Comparison of ENCODE assay signal across 34 cellular contexts in the genomic region with DNA sequence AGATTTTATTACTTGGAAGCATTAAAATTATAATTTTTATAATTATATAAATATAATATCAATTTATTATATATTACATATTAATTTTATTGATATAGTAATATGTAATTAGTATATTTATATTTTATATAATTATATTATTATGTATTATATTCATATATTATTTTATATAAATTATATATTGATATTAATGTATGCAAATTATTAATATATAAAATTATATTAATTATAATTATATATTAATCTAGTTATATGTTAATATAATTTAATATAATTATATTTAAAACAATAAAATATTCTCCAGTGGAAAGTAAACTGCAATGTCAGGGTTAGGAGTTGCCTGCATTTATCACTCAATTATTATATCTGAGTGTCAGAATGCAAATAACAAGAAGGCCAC. TPM values are rescaled to one million over a fixed set of nuclear protein-coding genes. Genes with fewer than 3 reads are reported as not detected.
"Had no signal": no experiment of that assay in that cellular context is flagged by ENCODE, and none has a peak within 500 bp of the region (broad histone marks: within the 10 kb centered on the region; RNA-seq: fewer than 3 reads in every experiment).

No MANE protein-coding gene starts in this region.

- H3K9me3 Mint-ChIP-seq: activated CD4-positive, alpha-beta memory T cell treated with anti-CD3 and anti-CD28 coated beads for 36 hours; activated CD4-positive, alpha-beta T cell treated with anti-CD3 and anti-CD28 coated beads, Interleukin-2, amount 10 ng/mL, durations not matched to agents 24 days and 14 days; activated naive CD4-positive, alpha-beta T cell treated with anti-CD3 and anti-CD28 coated beads for 36 hours; activated naive CD4-positive, alpha-beta T cell treated with anti-CD3 and anti-CD28 coated beads, Interleukin-2, amount 50 U/mL, for 24 hours; activated naive CD8-positive, alpha-beta T cell treated with anti-CD3 and anti-CD28 coated beads for 36 hours; activated naive CD8-positive, alpha-beta T cell treated with anti-CD3 and anti-CD28 coated beads, Interleukin-2, amount 50 U/mL, for 24 hours; activated T-helper 1 cell treated with anti-CD3 and anti-CD28 coated beads, Interleukin-12 subunit alpha, Interleukin-12 subunit beta, Interleukin-2, Interleukin-4 antibody, amounts not matched to agents 30 ng/mL and 10 ng/mL and 1 ng/mL, durations not matched to agents 14 hours and 24 hours and 36 hours; activated T-helper 2 cell treated with anti-CD3 and anti-CD28 coated beads, Interferon-gamma antibody, Interleukin-2, Interleukin-4, amounts not matched to agents 10 μg/mL and 5 μg/mL and 100 μg/mL, durations not matched to agents 14 hours and 24 hours and 36 hours had no signal

- H3K36me3 ChIP-seq: adrenal gland, colonic mucosa, gastrocnemius medialis, heart left ventricle, WERI-Rb-1 had no signal

- H3K36me3 Mint-ChIP-seq: activated CD4-positive, alpha-beta memory T cell treated with anti-CD3 and anti-CD28 coated beads for 36 hours; activated CD8-positive, alpha-beta memory T cell treated with anti-CD3 and anti-CD28 coated beads, Interleukin-2, amount 10 ng/mL, durations not matched to agents 7 days and 5 days; activated naive CD4-positive, alpha-beta T cell treated with anti-CD3 and anti-CD28 coated beads, Interleukin-2, amount 50 U/mL, for 24 hours; activated naive CD8-positive, alpha-beta T cell treated with anti-CD3 and anti-CD28 coated beads for 36 hours had no signal

- H3K4me1 Mint-ChIP-seq: activated CD4-positive, alpha-beta T cell treated with anti-CD3 and anti-CD28 coated beads for 36 hours; activated CD4-positive, alpha-beta T cell treated with anti-CD3 and anti-CD28 coated beads, Interleukin-2, amount 10 ng/mL, durations not matched to agents 24 days and 14 days; activated CD8-positive, alpha-beta memory T cell treated with anti-CD3 and anti-CD28 coated beads, Interleukin-2, amount 10 ng/mL, durations not matched to agents 7 days and 5 days; activated naive CD4-positive, alpha-beta T cell treated with anti-CD3 and anti-CD28 coated beads, Interleukin-2, amount 50 U/mL, for 24 hours; activated naive CD8-positive, alpha-beta T cell treated with anti-CD3 and anti-CD28 coated beads for 36 hours; activated naive CD8-positive, alpha-beta T cell treated with anti-CD3 and anti-CD28 coated beads, Interleukin-2, amount 50 U/mL, for 24 hours had no signal

- H3K27ac ChIP-seq: adrenal gland, colonic mucosa, gastrocnemius medialis, heart left ventricle, WERI-Rb-1 had no signal

- H3K27me3 ChIP-seq: adrenal gland, body of pancreas, colonic mucosa, gastrocnemius medialis had no signal

- H3K27ac Mint-ChIP-seq: activated CD4-positive, alpha-beta memory T cell treated with anti-CD3 and anti-CD28 coated beads for 36 hours; activated CD4-positive, alpha-beta T cell treated with anti-CD3 and anti-CD28 coated beads for 36 hours; activated CD4-positive, alpha-beta T cell treated with anti-CD3 and anti-CD28 coated beads, Interleukin-2, amount 10 ng/mL, durations not matched to agents 24 days and 14 days; activated CD8-positive, alpha-beta memory T cell treated with anti-CD3 and anti-CD28 coated beads, Interleukin-2, amount 10 ng/mL, durations not matched to agents 7 days and 5 days; activated CD8-positive, alpha-beta T cell treated with anti-CD3 and anti-CD28 coated beads, Interleukin-2, amount 10 ng/mL, durations not matched to agents 7 days and 5 days; activated naive CD4-positive, alpha-beta T cell treated with anti-CD3 and anti-CD28 coated beads for 36 hours; activated naive CD4-positive, alpha-beta T cell treated with anti-CD3 and anti-CD28 coated beads, Interleukin-2, amount 50 U/mL, for 24 hours; activated naive CD8-positive, alpha-beta T cell treated with anti-CD3 and anti-CD28 coated beads for 36 hours; activated naive CD8-positive, alpha-beta T cell treated with anti-CD3 and anti-CD28 coated beads, Interleukin-2, amount 50 U/mL, for 24 hours; activated T-helper 1 cell treated with anti-CD3 and anti-CD28 coated beads, Interleukin-12 subunit alpha, Interleukin-12 subunit beta, Interleukin-2, Interleukin-4 antibody, amounts not matched to agents 30 ng/mL and 10 ng/mL and 1 ng/mL, durations not matched to agents 14 hours and 24 hours and 36 hours; activated T-helper 2 cell treated with anti-CD3 and anti-CD28 coated beads, Interferon-gamma antibody, Interleukin-2, Interleukin-4, amounts not matched to agents 10 μg/mL and 5 μg/mL and 100 μg/mL, durations not matched to agents 14 hours and 24 hours and 36 hours had no signal

- H3K27me3 Mint-ChIP-seq: activated CD4-positive, alpha-beta memory T cell treated with anti-CD3 and anti-CD28 coated beads for 36 hours; activated CD4-positive, alpha-beta T cell treated with anti-CD3 and anti-CD28 coated beads, Interleukin-2, amount 10 ng/mL, durations not matched to agents 24 days and 14 days; activated CD8-positive, alpha-beta memory T cell treated with anti-CD3 and anti-CD28 coated beads, Interleukin-2, amount 10 ng/mL, durations not matched to agents 7 days and 5 days; activated naive CD8-positive, alpha-beta T cell treated with anti-CD3 and anti-CD28 coated beads for 36 hours; activated naive CD8-positive, alpha-beta T cell treated with anti-CD3 and anti-CD28 coated beads, Interleukin-2, amount 50 U/mL, for 24 hours had no signal

- DNase-seq: activated CD4-positive, alpha-beta memory T cell treated with anti-CD3 and anti-CD28 coated beads for 36 hours; activated CD4-positive, alpha-beta T cell treated with anti-CD3 and anti-CD28 coated beads for 36 hours; activated CD4-positive, alpha-beta T cell treated with anti-CD3 and anti-CD28 coated beads, Interleukin-2, amount 10 ng/mL, durations not matched to agents 24 days and 14 days; activated CD4-positive, CD25-positive, alpha-beta regulatory T cell; activated CD4-positive, CD25-positive, alpha-beta regulatory T cell treated with anti-CD3 and anti-CD28 coated beads, Interleukin-2, amount 50 U/mL, for 72 hours; activated CD8-positive, alpha-beta memory T cell treated with anti-CD3 and anti-CD28 coated beads, Interleukin-2, amount 10 ng/mL, durations not matched to agents 7 days and 5 days; activated CD8-positive, alpha-beta memory T cell treated with anti-CD3 and anti-CD28 coated beads, Interleukin-2, amount 50 U/mL, for 4 hours; activated CD8-positive, alpha-beta T cell treated with anti-CD3 and anti-CD28 coated beads, Interleukin-2, amount 10 ng/mL, durations not matched to agents 7 days and 5 days; activated effector memory CD4-positive, alpha-beta T cell treated with anti-CD3 and anti-CD28 coated beads, Interleukin-2, amount 50 U/mL, for 16 hours; activated naive CD4-positive, alpha-beta T cell treated with anti-CD3 and anti-CD28 coated beads for 36 hours; activated naive CD8-positive, alpha-beta T cell treated with anti-CD3 and anti-CD28 coated beads for 36 hours; activated naive CD8-positive, alpha-beta T cell treated with anti-CD3 and anti-CD28 coated beads, Interleukin-2, amount 50 U/mL, for 24 hours; activated T-cell treated with anti-CD3 and anti-CD28 coated beads, Interleukin-2, amount 50 U/mL, for 1 hour; activated T-cell treated with anti-CD3 and anti-CD28 coated beads, Interleukin-2, amount 50 U/mL, for 48 hours; adrenal gland; amygdala; aorta; body of pancreas; caudate nucleus; colonic mucosa; effector CD8-positive, alpha-beta T cell; foreskin fibroblast; gastrocnemius medialis; glutamatergic neuron; heart left ventricle; T-helper 2 cell; WERI-Rb-1 had no signal

- H3K4me3 Mint-ChIP-seq: activated CD4-positive, alpha-beta memory T cell treated with anti-CD3 and anti-CD28 coated beads for 36 hours; activated CD4-positive, alpha-beta T cell treated with anti-CD3 and anti-CD28 coated beads for 36 hours; activated CD4-positive, alpha-beta T cell treated with anti-CD3 and anti-CD28 coated beads, Interleukin-2, amount 10 ng/mL, durations not matched to agents 24 days and 14 days; activated CD8-positive, alpha-beta memory T cell treated with anti-CD3 and anti-CD28 coated beads, Interleukin-2, amount 10 ng/mL, durations not matched to agents 7 days and 5 days; activated CD8-positive, alpha-beta T cell treated with anti-CD3 and anti-CD28 coated beads, Interleukin-2, amount 10 ng/mL, durations not matched to agents 7 days and 5 days; activated naive CD4-positive, alpha-beta T cell treated with anti-CD3 and anti-CD28 coated beads for 36 hours; activated naive CD4-positive, alpha-beta T cell treated with anti-CD3 and anti-CD28 coated beads, Interleukin-2, amount 50 U/mL, for 24 hours; activated naive CD8-positive, alpha-beta T cell treated with anti-CD3 and anti-CD28 coated beads for 36 hours; activated naive CD8-positive, alpha-beta T cell treated with anti-CD3 and anti-CD28 coated beads, Interleukin-2, amount 50 U/mL, for 24 hours; activated T-helper 1 cell treated with anti-CD3 and anti-CD28 coated beads, Interleukin-12 subunit alpha, Interleukin-12 subunit beta, Interleukin-2, Interleukin-4 antibody, amounts not matched to agents 30 ng/mL and 10 ng/mL and 1 ng/mL, durations not matched to agents 14 hours and 24 hours and 36 hours had no signal

- H3K4me3 ChIP-seq: adrenal gland, body of pancreas, colonic mucosa, gastrocnemius medialis, heart left ventricle had no signal

- H3K4me1 ChIP-seq: body of pancreas, colonic mucosa, gastrocnemius medialis, heart left ventricle had no signal

- H3K9me3 ChIP-seq: adrenal gland, body of pancreas, colonic mucosa, gastrocnemius medialis, heart left ventricle had no signal

RNA-seq across cellular contexts. Expression of gene KCNK2, which starts 48.8 kb away (rescaled TPM):
- total RNA-seq: activated CD4-positive, alpha-beta memory T cell treated with anti-CD3 and anti-CD28 coated beads for 36 hours; activated CD4-positive, alpha-beta T cell treated with anti-CD3 and anti-CD28 coated beads for 36 hours; activated CD4-positive, alpha-beta T cell treated with anti-CD3 and anti-CD28 coated beads, Interleukin-2, amount 10 ng/mL, durations not matched to agents 24 days and 14 days; activated CD8-positive, alpha-beta memory T cell treated with anti-CD3 and anti-CD28 coated beads for 36 hours; activated CD8-positive, alpha-beta memory T cell treated with anti-CD3 and anti-CD28 coated beads, Interleukin-2, amount 10 ng/mL, durations not matched to agents 7 days and 5 days; activated CD8-positive, alpha-beta T cell treated with anti-CD3 and anti-CD28 coated beads, Interleukin-2, amount 10 ng/mL, durations not matched to agents 7 days and 5 days; activated naive CD4-positive, alpha-beta T cell treated with anti-CD3 and anti-CD28 coated beads for 36 hours; activated naive CD8-positive, alpha-beta T cell treated with anti-CD3 and anti-CD28 coated beads for 36 hours; activated T-helper 1 cell treated with anti-CD3 and anti-CD28 coated beads, Interleukin-12 subunit alpha, Interleukin-12 subunit beta, Interleukin-2, Interleukin-4 antibody, amounts not matched to agents 30 ng/mL and 10 ng/mL and 1 ng/mL, durations not matched to agents 14 hours and 24 hours and 36 hours; activated T-helper 2 cell treated with anti-CD3 and anti-CD28 coated beads, Interferon-gamma antibody, Interleukin-2, Interleukin-4, amounts not matched to agents 10 μg/mL and 5 μg/mL and 100 μg/mL, durations not matched to agents 14 hours and 24 hours and 36 hours; chondrocyte; epithelial cell of proximal tubule; T-helper 1 cell treated with Interleukin-12 subunit alpha and Interleukin-12 subunit beta and Interleukin-4 antibody, amounts not matched to agents 30 ng/mL and 1 ng/mL, for 36 hours had no signal
